11 cellular contexts compared by ENCODE assay signal in genomic region chr13:97274782-97275252, GRCh38. TPM values are rescaled to one million over a fixed set of nuclear protein-coding genes. Genes with fewer than 3 reads are reported as not detected.
DNase-seq lines count a peak whose midpoint lies in the region; ATAC-seq, FAIRE-seq and TF ChIP-seq lines count a peak whose summit lies in the region.
"Had no signal": no experiment of that assay in that cellular context is flagged by ENCODE, and none has a peak within 500 bp of the region (broad histone marks: within the 10 kb centered on the region; RNA-seq: fewer than 3 reads in every experiment).

No MANE protein-coding gene starts in this region.

- no peak overlapping the region for H2AFZ ChIP-seq in ACC112 (ENCODE audit: low read length, unreplicated experiment)

- H3K9me3 ChIP-seq in colonic mucosa (no peaks in the 10 kb centered on the region), muscle layer of colon (ENCODE audit: low read length) (no peaks in the 10 kb centered on the region)
- H3K9me3 ChIP-seq: BLaER1, ovary had no signal

- H3K36me3 ChIP-seq in ACC112 (ENCODE audit: insufficient read depth, low read length) (peaks cover 10% of the 10 kb centered on the region; the same call in 1 of the 2 replicates), colonic mucosa (no peaks in the 10 kb centered on the region), muscle layer of colon (ENCODE audit: insufficient read depth, low read length) (peaks cover 12% of the 10 kb centered on the region)
- H3K36me3 ChIP-seq: ovary had no signal

- H3K4me1 ChIP-seq in ACC112 (ENCODE audit: control insufficient read depth, insufficient read depth, low read length, unreplicated experiment) (peaks cover 61% of the 10 kb centered on the region), colonic mucosa (peaks cover 13% of the 10 kb centered on the region), muscle layer of colon (ENCODE audit: insufficient read depth, low read length) (peaks cover 64% of the 10 kb centered on the region)
- H3K4me1 ChIP-seq: BLaER1 had no signal

- H3K4me3 ChIP-seq in ACC112 (ENCODE audit: low read depth, low read length) = peak overlapping the region; percentile 13
- no peak overlapping the region for H3K4me3 ChIP-seq in colonic mucosa
- H3K4me3 ChIP-seq in muscle layer of colon (ENCODE audit: low read depth in 1 of 2, low read length in 2 of 2) = no peak overlapping the region
- no peak overlapping the region for H3K4me3 ChIP-seq in dorsolateral prefrontal cortex
- H3K4me3 ChIP-seq: BLaER1, ovary had no signal

- H3K9ac ChIP-seq in colonic mucosa (ENCODE audit: low read depth in 2 of 2, low read length in 2 of 2) (no peak overlapping the region), muscle layer of colon (ENCODE audit: low read length) (no peak overlapping the region)
- H3K9ac ChIP-seq: BLaER1 had no signal

- H3K27me3 ChIP-seq in ACC112 (ENCODE audit: insufficient read depth, low read length) (no peaks in the 10 kb centered on the region), colonic mucosa (no peaks in the 10 kb centered on the region), muscle layer of colon (ENCODE audit: control insufficient read depth in 1 of 2, insufficient read depth in 2 of 2, low read length in 2 of 2) (no peaks in the 10 kb centered on the region), dorsolateral prefrontal cortex (no peaks in the 10 kb centered on the region)
- H3K27me3 ChIP-seq: BLaER1, ovary had no signal

- no peak for TF ChIP-seq CTCF in colonic mucosa (IDR thresholded peaks at IDR 0.05)
- TF ChIP-seq CTCF in D721Med (IDR thresholded peaks at IDR 0.05; ENCODE audit: insufficient read depth, missing control alignments) = no peak
- no peak for TF ChIP-seq CTCF in dorsolateral prefrontal cortex (IDR thresholded peaks at IDR 0.05 in 54 of 56, conservative IDR thresholded peaks at IDR 0.05 in 2 of 56; ENCODE audit: low read depth in 1 of 56, partially characterized antibody in 56 of 56)

- ATAC-seq in GM18867 (IDR thresholded peaks at IDR 0.05; ENCODE audit: unreplicated experiment) (no peak), HG02852 (IDR thresholded peaks at IDR 0.05; ENCODE audit: unreplicated experiment) (no peak)

- peak; percentile 50 for DNase-seq in LHCN-M2 (ENCODE audit: low read depth)
- DNase-seq in colonic mucosa = no peak
- no peak for DNase-seq in D721Med (ENCODE audit: insufficient read length, low spot score)
- no peak for DNase-seq in dorsolateral prefrontal cortex
- DNase-seq: NCI-H526, ovary had no signal

- FAIRE-seq in D721Med (lab: Jason Lieb, UNC) = no peak

- peaks cover 33% of the 10 kb centered on the region for H3K79me2 ChIP-seq in ACC112 (ENCODE audit: control insufficient read depth, insufficient read depth, low read length, unreplicated experiment)

- H3K27ac ChIP-seq in ACC112 (ENCODE audit: low read depth, low read length) (peak overlapping the region; percentile 95), colonic mucosa (peak overlapping the region; percentile 17), muscle layer of colon (ENCODE audit: low read depth, low read length) (peak overlapping the region; percentile 67), dorsolateral prefrontal cortex (peak overlapping the region in 26 of 59 donors; percentile 1 to 62 (median 32))
- H3K27ac ChIP-seq: BLaER1 had no signal

- intact Hi-C loops in colonic mucosa (cut with DNase I) = no loop called here
- intact Hi-C loops in dorsolateral prefrontal cortex (cut with DNase I) = no loop called here

RNA-seq across cellular contexts. Expression of gene MBNL2, which starts 52.7 kb away (rescaled TPM):
- total RNA-seq in LHCN-M2 (2014; rRNA removed) (17.7 and 24.4 TPM in 2 replicates), colonic mucosa (10 to 100 TPM; 28.2 to 61.8 TPM), dorsolateral prefrontal cortex (100 to 1,000 TPM in 119 of 120 experiments, 10 to 100 TPM in 1; 96.2 to 275 (median 181) TPM)
- 5.0 TPM for polyA plus RNA-seq in LHCN-M2 (2012)
